12 cellular contexts compared by ENCODE assay signal in genomic region chr10:103445767-103446567, GRCh38. TPM values are rescaled to one million over a fixed set of nuclear protein-coding genes. Genes with fewer than 3 reads are reported as not detected.
DNase-seq lines count a peak whose midpoint lies in the region; ATAC-seq, FAIRE-seq and TF ChIP-seq lines count a peak whose summit lies in the region.
"Had no signal": no experiment of that assay in that cellular context is flagged by ENCODE, and none has a peak within 500 bp of the region (broad histone marks: within the 10 kb centered on the region; RNA-seq: fewer than 3 reads in every experiment).

No MANE protein-coding gene starts in this region.

- H2AFZ ChIP-seq in HepG2 (ENCODE audit: low read length), result no peak overlapping the region

- peaks cover 0 to under 1% of the 10 kb centered on the region in 2 experiments; a peak in 1 of 5 replicates for H3K27me3 ChIP-seq in HepG2 (ENCODE audit: control insufficient read depth in 1 of 2, insufficient read depth in 2 of 2, low read length in 2 of 2)

- H3K9ac ChIP-seq in HepG2 (ENCODE audit: insufficient read depth, low read depth, low read length), result no peak overlapping the region

- no peak overlapping the region for H3K4me3 ChIP-seq in HepG2 (replicated peaks in 1 of 3; ENCODE audit: insufficient read depth in 1 of 3, low read depth in 2 of 3, low read length in 3 of 3)

- in situ Hi-C loops in HepG2 (cut with HindIII; ENCODE audit: extremely low pct_ligation_motif_present, low pct_unique_long_range_greater_than_20kb), result no loop called here

- H3K9me3 ChIP-seq in HepG2 (ENCODE audit: low read length), result no peaks in the 10 kb centered on the region

- TF ChIP-seq EP300 in HepG2 (IDR thresholded peaks at IDR 0.05; ENCODE audit: low read depth in 2 of 2, low read length in 2 of 2) (no peak), HepG2 (CRISPR knock-in tag; IDR thresholded peaks at IDR 0.05; ENCODE audit: borderline replicate concordance) (no peak)

- DNase-seq in LHCN-M2 (ENCODE audit: low read depth) (peak; percentile 84), caudate nucleus (lab: John Stamatoyannopoulos, UW) (peak in 2 of 61 donors; percentile 6 to 24), HepG2 (ENCODE audit: low spot score) (no peak), NCI-H2171 (lab: John Stamatoyannopoulos, UW) (no peak), DMS153 treated with DMSO at 0.1 percent for 48 hours (lab: John Stamatoyannopoulos, UW; ENCODE audit: unreplicated experiment) (no peak), GDM1 (lab: John Stamatoyannopoulos, UW) (no peak)
- DNase-seq: NCI-H1092 treated with DMSO at 0.1 percent for 48 hours; stimulated activated naive CD4-positive, alpha-beta T cell; T1000 had no signal

- no peaks in the 10 kb centered on the region for H4K20me1 ChIP-seq in HepG2 (ENCODE audit: insufficient read depth, low read length)

- BruUV-seq in HepG2 (replicated peaks; lab: Mats Ljungman, UMichigan), result TSS peak; percentile 39

- 93% methylated on average over 9 of the region's 12 CpGs for WGBS in HepG2 (ENCODE audit: low lambda C conversion rate)

- no peak for TF ChIP-seq RAD21 in HepG2 (CRISPR knock-in tag; IDR thresholded peaks at IDR 0.05)

- ATAC-seq in HepG2, result no peak
- ATAC-seq in GM19452 (IDR thresholded peaks at IDR 0.05; ENCODE audit: unreplicated experiment), result no peak

- intact Hi-C loops in HepG2 (cut with micrococcal nuclease; ENCODE audit: unreplicated experiment), result no loop called here

- H3K27ac ChIP-seq in caudate nucleus (ENCODE audit: low read depth, low read length) (peak overlapping the region; percentile 73), HepG2 (ENCODE audit: extremely low read length, insufficient read depth, low read length) (no peak overlapping the region), temporal lobe (ENCODE audit: low read depth, low read length) (peak overlapping the region; percentile 45)

- CTCF ChIA-PET in HepG2 (lab: Yijun Ruan, JAX; ENCODE audit: low intra/inter-chr PET ratio, low total read pairs), result no interaction called here

- TF ChIP-seq POLR2A in HepG2 (IDR thresholded peaks at IDR 0.05; ENCODE audit: insufficient read depth in 1 of 2, low read depth in 2 of 2, low read length in 2 of 2), result no peak

- H3K4me2 ChIP-seq in HepG2 (ENCODE audit: low read depth, low read length), result no peak overlapping the region

- no peak for FAIRE-seq in HepG2 (lab: Jason Lieb, UNC)
- FAIRE-seq: colon had no signal

- no peaks in the 10 kb centered on the region for H3K4me1 ChIP-seq in HepG2 (ENCODE audit: insufficient read depth, low read length)

- no peak for TF ChIP-seq CTCF in HepG2 (CRISPR knock-in tag; IDR thresholded peaks at IDR 0.05)

- no peaks in the 10 kb centered on the region for H3K79me2 ChIP-seq in HepG2 (ENCODE audit: insufficient read depth, low read length)

- H3K36me3 ChIP-seq in HepG2 (replicated peaks in 1 of 2; ENCODE audit: control insufficient read depth in 1 of 2, insufficient read depth in 2 of 2, low read length in 2 of 2), result peaks cover 27 to 49% of the 10 kb centered on the region in 2 experiments; a peak in 4 of 5 replicates

- POLR2A ChIA-PET in HepG2 (lab: Yijun Ruan, JAX), result no interaction called here

RNA-seq across cellular contexts. Expression of gene CALHM2, which starts 6.2 kb away (rescaled TPM):
- total RNA-seq in LHCN-M2 (2014; rRNA removed) (28.0 and 28.1 TPM in 2 replicates), HepG2 (2016; rRNA removed; fragmentation: Illumina TruSeq; extraction: Trizol) (not detected in 2 replicates), temporal lobe (2.5 TPM)
- polyA plus RNA-seq in LHCN-M2 (2012), result 29.6 TPM
- total RNA-seq in HepG2 (2016; cell fraction: cytosol; rRNA removed; fragmentation: Illumina TruSeq; extraction: Trizol; ENCODE audit: low read depth), result not detected in 2 replicates
- 0.06 TPM in 1 of 2 replicates, not detected in the other for total RNA-seq in HepG2 (2016; cell fraction: insoluble cytoplasmic fraction; rRNA removed; fragmentation: Illumina TruSeq; extraction: Trizol)
- 0.10 TPM in 1 of 2 replicates, not detected in the other for total RNA-seq in HepG2 (2016; cell fraction: membrane; rRNA removed; fragmentation: Illumina TruSeq; extraction: Trizol)
- total RNA-seq in HepG2 (2016; cell fraction: nucleus; rRNA removed; fragmentation: Illumina TruSeq; extraction: Trizol), result not detected in 2 replicates
- 0.15 TPM in 1 of 2 replicates, not detected in the other for polyA plus RNA-seq in HepG2 (2011; rRNA removed)
- polyA plus RNA-seq in HepG2 (2011; cell fraction: cytosol; rRNA removed), result 0.09 and 0.15 TPM in 2 replicates
- polyA plus RNA-seq in HepG2 (2011; cell fraction: nucleus; rRNA removed), result 0.09 and 0.19 TPM in 2 replicates
- polyA plus RNA-seq in HepG2 (2012), result 0.24 and 0.43 TPM in 2 replicates
- not detected in 2 replicates for polyA plus RNA-seq in HepG2 (2016; cell fraction: cytosol; fragmentation: Illumina TruSeq; extraction: Trizol; ENCODE audit: low read depth)
- not detected in 2 replicates for polyA plus RNA-seq in HepG2 (2016; cell fraction: insoluble cytoplasmic fraction; fragmentation: Illumina TruSeq; extraction: Trizol; ENCODE audit: low read depth)
- polyA plus RNA-seq in HepG2 (2016; cell fraction: membrane; fragmentation: Illumina TruSeq; extraction: Trizol; ENCODE audit: low read depth), result 0.17 TPM in 1 of 2 replicates, not detected in the other
- not detected in 2 replicates for polyA plus RNA-seq in HepG2 (2016; cell fraction: nucleus; fragmentation: Illumina TruSeq; extraction: Trizol; ENCODE audit: insufficient read depth, low read depth)
- polyA minus RNA-seq in HepG2 (2011; rRNA and poly(A)+ RNA removed; ENCODE audit: low replicate concordance), result 0.24 and 3.0 TPM in 2 replicates
- polyA minus RNA-seq in HepG2 (2011; cell fraction: cytosol; rRNA and poly(A)+ RNA removed), result not detected in 2 replicates
- not detected in 2 replicates for polyA minus RNA-seq in HepG2 (2011; cell fraction: nucleus; rRNA and poly(A)+ RNA removed)

RNA-seq across cellular contexts. Expression of gene CALHM1, which starts 12.7 kb away (rescaled TPM):
- total RNA-seq in LHCN-M2 (2014; rRNA removed) (not detected in 2 replicates), HepG2 (2016; rRNA removed; fragmentation: Illumina TruSeq; extraction: Trizol) (0.04 TPM in 1 of 2 replicates, not detected in the other), temporal lobe (not detected)
- 0.04 TPM for polyA plus RNA-seq in LHCN-M2 (2012)
- total RNA-seq in HepG2 (2016; cell fraction: cytosol; rRNA removed; fragmentation: Illumina TruSeq; extraction: Trizol; ENCODE audit: low read depth), result not detected in 2 replicates
- 0.06 TPM in 1 of 2 replicates, not detected in the other for total RNA-seq in HepG2 (2016; cell fraction: insoluble cytoplasmic fraction; rRNA removed; fragmentation: Illumina TruSeq; extraction: Trizol)
- not detected in 2 replicates for total RNA-seq in HepG2 (2016; cell fraction: membrane; rRNA removed; fragmentation: Illumina TruSeq; extraction: Trizol)
- not detected in 2 replicates for total RNA-seq in HepG2 (2016; cell fraction: nucleus; rRNA removed; fragmentation: Illumina TruSeq; extraction: Trizol)
- not detected in 2 replicates for polyA plus RNA-seq in HepG2 (2011; rRNA removed)
- polyA plus RNA-seq in HepG2 (2011; cell fraction: cytosol; rRNA removed), result not detected in 2 replicates
- polyA plus RNA-seq in HepG2 (2011; cell fraction: nucleus; rRNA removed), result not detected in 2 replicates
- not detected in 2 replicates for polyA plus RNA-seq in HepG2 (2012)
- polyA plus RNA-seq in HepG2 (2016; cell fraction: cytosol; fragmentation: Illumina TruSeq; extraction: Trizol; ENCODE audit: low read depth), result not detected in 2 replicates
- polyA plus RNA-seq in HepG2 (2016; cell fraction: insoluble cytoplasmic fraction; fragmentation: Illumina TruSeq; extraction: Trizol; ENCODE audit: low read depth), result not detected in 2 replicates
- not detected in 2 replicates for polyA plus RNA-seq in HepG2 (2016; cell fraction: membrane; fragmentation: Illumina TruSeq; extraction: Trizol; ENCODE audit: low read depth)
- not detected in 2 replicates for polyA plus RNA-seq in HepG2 (2016; cell fraction: nucleus; fragmentation: Illumina TruSeq; extraction: Trizol; ENCODE audit: insufficient read depth, low read depth)
- polyA minus RNA-seq in HepG2 (2011; rRNA and poly(A)+ RNA removed; ENCODE audit: low replicate concordance), result not detected in 2 replicates
- not detected in 2 replicates for polyA minus RNA-seq in HepG2 (2011; cell fraction: cytosol; rRNA and poly(A)+ RNA removed)
- polyA minus RNA-seq in HepG2 (2011; cell fraction: nucleus; rRNA and poly(A)+ RNA removed), result not detected in 2 replicates

RNA-seq across cellular contexts. Expression of gene CALHM3, which starts 33.1 kb away (rescaled TPM):
- not detected in 2 replicates for total RNA-seq in LHCN-M2 (2014; rRNA removed)
- not detected for polyA plus RNA-seq in LHCN-M2 (2012)
- total RNA-seq in HepG2 (2016; rRNA removed; fragmentation: Illumina TruSeq; extraction: Trizol), result not detected in 2 replicates
- not detected in 2 replicates for total RNA-seq in HepG2 (2016; cell fraction: cytosol; rRNA removed; fragmentation: Illumina TruSeq; extraction: Trizol; ENCODE audit: low read depth)
- not detected in 2 replicates for total RNA-seq in HepG2 (2016; cell fraction: insoluble cytoplasmic fraction; rRNA removed; fragmentation: Illumina TruSeq; extraction: Trizol)
- total RNA-seq in HepG2 (2016; cell fraction: membrane; rRNA removed; fragmentation: Illumina TruSeq; extraction: Trizol), result not detected in 2 replicates
- not detected in 2 replicates for total RNA-seq in HepG2 (2016; cell fraction: nucleus; rRNA removed; fragmentation: Illumina TruSeq; extraction: Trizol)
- polyA plus RNA-seq in HepG2 (2011; rRNA removed), result not detected in 2 replicates
- not detected in 2 replicates for polyA plus RNA-seq in HepG2 (2011; cell fraction: cytosol; rRNA removed)
- not detected in 2 replicates for polyA plus RNA-seq in HepG2 (2011; cell fraction: nucleus; rRNA removed)
- polyA plus RNA-seq in HepG2 (2012), result not detected in 2 replicates
- polyA plus RNA-seq in HepG2 (2016; cell fraction: cytosol; fragmentation: Illumina TruSeq; extraction: Trizol; ENCODE audit: low read depth), result not detected in 2 replicates
- not detected in 2 replicates for polyA plus RNA-seq in HepG2 (2016; cell fraction: insoluble cytoplasmic fraction; fragmentation: Illumina TruSeq; extraction: Trizol; ENCODE audit: low read depth)
- not detected in 2 replicates for polyA plus RNA-seq in HepG2 (2016; cell fraction: membrane; fragmentation: Illumina TruSeq; extraction: Trizol; ENCODE audit: low read depth)
- not detected in 2 replicates for polyA plus RNA-seq in HepG2 (2016; cell fraction: nucleus; fragmentation: Illumina TruSeq; extraction: Trizol; ENCODE audit: insufficient read depth, low read depth)
- polyA minus RNA-seq in HepG2 (2011; rRNA and poly(A)+ RNA removed; ENCODE audit: low replicate concordance), result 0.49 TPM in 1 of 2 replicates, not detected in the other
- polyA minus RNA-seq in HepG2 (2011; cell fraction: cytosol; rRNA and poly(A)+ RNA removed), result not detected in 2 replicates
- not detected in 2 replicates for polyA minus RNA-seq in HepG2 (2011; cell fraction: nucleus; rRNA and poly(A)+ RNA removed)
- total RNA-seq in temporal lobe, result not detected

RNA-seq across cellular contexts. Expression of gene NEURL1, which starts 47.5 kb away (rescaled TPM):
- total RNA-seq in LHCN-M2 (2014; rRNA removed) (0.06 TPM in 1 of 2 replicates, not detected in the other), HepG2 (2016; rRNA removed; fragmentation: Illumina TruSeq; extraction: Trizol) (not detected in 2 replicates), temporal lobe (26.8 TPM)
- 0.23 TPM for polyA plus RNA-seq in LHCN-M2 (2012)
- not detected in 2 replicates for total RNA-seq in HepG2 (2016; cell fraction: cytosol; rRNA removed; fragmentation: Illumina TruSeq; extraction: Trizol; ENCODE audit: low read depth)
- total RNA-seq in HepG2 (2016; cell fraction: insoluble cytoplasmic fraction; rRNA removed; fragmentation: Illumina TruSeq; extraction: Trizol), result not detected in 2 replicates
- total RNA-seq in HepG2 (2016; cell fraction: membrane; rRNA removed; fragmentation: Illumina TruSeq; extraction: Trizol), result not detected in 2 replicates
- not detected in 2 replicates for total RNA-seq in HepG2 (2016; cell fraction: nucleus; rRNA removed; fragmentation: Illumina TruSeq; extraction: Trizol)
- polyA plus RNA-seq in HepG2 (2011; rRNA removed), result 0.01 TPM in 1 of 2 replicates, not detected in the other
- 0.01 and 0.03 TPM in 2 replicates for polyA plus RNA-seq in HepG2 (2011; cell fraction: cytosol; rRNA removed)
- 0.14 and 0.18 TPM in 2 replicates for polyA plus RNA-seq in HepG2 (2011; cell fraction: nucleus; rRNA removed)
- polyA plus RNA-seq in HepG2 (2012), result 0.08 and 0.13 TPM in 2 replicates
- polyA plus RNA-seq in HepG2 (2016; cell fraction: cytosol; fragmentation: Illumina TruSeq; extraction: Trizol; ENCODE audit: low read depth), result not detected in 2 replicates
- polyA plus RNA-seq in HepG2 (2016; cell fraction: insoluble cytoplasmic fraction; fragmentation: Illumina TruSeq; extraction: Trizol; ENCODE audit: low read depth), result not detected in 2 replicates
- not detected in 2 replicates for polyA plus RNA-seq in HepG2 (2016; cell fraction: membrane; fragmentation: Illumina TruSeq; extraction: Trizol; ENCODE audit: low read depth)
- polyA plus RNA-seq in HepG2 (2016; cell fraction: nucleus; fragmentation: Illumina TruSeq; extraction: Trizol; ENCODE audit: insufficient read depth, low read depth), result not detected in 2 replicates
- polyA minus RNA-seq in HepG2 (2011; rRNA and poly(A)+ RNA removed; ENCODE audit: low replicate concordance), result 10.5 TPM in 1 of 2 replicates, not detected in the other
- 0.18 TPM in 1 of 2 replicates, not detected in the other for polyA minus RNA-seq in HepG2 (2011; cell fraction: cytosol; rRNA and poly(A)+ RNA removed)
- not detected in 2 replicates for polyA minus RNA-seq in HepG2 (2011; cell fraction: nucleus; rRNA and poly(A)+ RNA removed)

RNA-seq across cellular contexts. Expression of gene PDCD11, which starts 49.5 kb away (rescaled TPM):
- 33.0 and 37.3 TPM in 2 replicates for total RNA-seq in LHCN-M2 (2014; rRNA removed)
- polyA plus RNA-seq in LHCN-M2 (2012), result 16.5 TPM
- 40.3 and 52.8 TPM in 2 replicates for total RNA-seq in HepG2 (2016; rRNA removed; fragmentation: Illumina TruSeq; extraction: Trizol)
- total RNA-seq in HepG2 (2016; cell fraction: cytosol; rRNA removed; fragmentation: Illumina TruSeq; extraction: Trizol; ENCODE audit: low read depth), result 27.0 and 30.8 TPM in 2 replicates
- 34.1 and 54.5 TPM in 2 replicates for total RNA-seq in HepG2 (2016; cell fraction: insoluble cytoplasmic fraction; rRNA removed; fragmentation: Illumina TruSeq; extraction: Trizol)
- total RNA-seq in HepG2 (2016; cell fraction: membrane; rRNA removed; fragmentation: Illumina TruSeq; extraction: Trizol), result 18.0 and 20.8 TPM in 2 replicates
- 98.0 and 102 TPM in 2 replicates for total RNA-seq in HepG2 (2016; cell fraction: nucleus; rRNA removed; fragmentation: Illumina TruSeq; extraction: Trizol)
- polyA plus RNA-seq in HepG2 (2011; rRNA removed), result 12.8 and 17.7 TPM in 2 replicates
- 9.6 and 9.7 TPM in 2 replicates for polyA plus RNA-seq in HepG2 (2011; cell fraction: cytosol; rRNA removed)
- polyA plus RNA-seq in HepG2 (2011; cell fraction: nucleus; rRNA removed), result 42.8 and 48.5 TPM in 2 replicates
- polyA plus RNA-seq in HepG2 (2012), result 17.7 and 25.7 TPM in 2 replicates
- polyA plus RNA-seq in HepG2 (2016; cell fraction: cytosol; fragmentation: Illumina TruSeq; extraction: Trizol; ENCODE audit: low read depth), result 3.2 and 3.6 TPM in 2 replicates
- 22.1 and 22.5 TPM in 2 replicates for polyA plus RNA-seq in HepG2 (2016; cell fraction: insoluble cytoplasmic fraction; fragmentation: Illumina TruSeq; extraction: Trizol; ENCODE audit: low read depth)
- polyA plus RNA-seq in HepG2 (2016; cell fraction: membrane; fragmentation: Illumina TruSeq; extraction: Trizol; ENCODE audit: low read depth), result 5.0 and 5.4 TPM in 2 replicates
- polyA plus RNA-seq in HepG2 (2016; cell fraction: nucleus; fragmentation: Illumina TruSeq; extraction: Trizol; ENCODE audit: insufficient read depth, low read depth), result 93.1 and 111 TPM in 2 replicates
- polyA minus RNA-seq in HepG2 (2011; rRNA and poly(A)+ RNA removed; ENCODE audit: low replicate concordance), result 43.3 and 78.6 TPM in 2 replicates
- 18.0 and 22.6 TPM in 2 replicates for polyA minus RNA-seq in HepG2 (2011; cell fraction: cytosol; rRNA and poly(A)+ RNA removed)
- polyA minus RNA-seq in HepG2 (2011; cell fraction: nucleus; rRNA and poly(A)+ RNA removed), result 41.7 and 65.8 TPM in 2 replicates
- total RNA-seq in temporal lobe, result 24.8 TPM
